Comparison of ENCODE assay signal across 28 cellular contexts in the genomic region with DNA sequence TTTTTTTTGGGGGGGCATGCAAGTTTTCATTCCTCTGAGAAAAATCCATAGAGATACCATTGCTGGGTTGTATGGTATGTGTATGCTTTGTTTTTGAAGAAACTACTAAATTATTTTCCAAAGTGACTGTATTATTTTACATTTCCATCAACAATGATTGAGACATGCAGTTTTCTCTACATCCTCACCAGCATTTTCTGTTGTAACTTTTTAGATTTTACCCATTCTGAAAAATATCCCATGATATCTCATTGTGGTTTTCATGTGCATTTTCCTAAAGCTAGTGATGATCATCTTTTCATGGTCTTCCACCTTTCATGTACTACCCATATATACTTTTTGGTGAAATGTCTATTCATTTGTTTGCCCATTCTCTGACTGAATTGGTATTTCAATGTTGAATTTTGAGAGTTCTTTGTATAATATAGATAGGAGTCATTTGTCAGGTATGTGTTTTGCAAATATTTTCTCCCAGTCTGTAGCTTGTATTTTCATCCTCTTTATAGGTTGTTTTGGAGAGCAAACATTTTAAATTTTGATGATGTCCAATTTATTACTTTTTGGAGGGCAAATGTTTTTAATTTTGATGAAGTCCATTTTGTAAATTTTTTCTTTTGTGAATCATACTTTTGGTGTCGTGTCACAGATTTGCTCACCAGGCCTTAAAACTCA.
"Had no signal": no experiment of that assay in that cellular context is flagged by ENCODE, and none has a peak within 500 bp of the region (broad histone marks: within the 10 kb centered on the region; RNA-seq: fewer than 3 reads in every experiment).

No MANE protein-coding gene starts in this region.

- H3K4me1 Mint-ChIP-seq: naive B cell; nephron progenitor cell; stimulated activated effector memory CD8-positive, alpha-beta T cell treated with anti-CD3 and anti-CD28 coated beads, Interleukin-12 subunit alpha, Interleukin-12 subunit beta, amount 100 ng/mL, for 72 hours had no signal

- H3K4me1 ChIP-seq: foreskin keratinocyte, vagina had no signal

- H3K27ac ChIP-seq: esophagus squamous epithelium, foreskin keratinocyte, ovary, psoas muscle, sigmoid colon, stomach, vagina had no signal

- H3K9me3 ChIP-seq: esophagus squamous epithelium, heart left ventricle, left lung, mucosa of descending colon, ovary, psoas muscle, sigmoid colon, stomach, thyroid gland, vagina had no signal

- H3K36me3 ChIP-seq: esophagus squamous epithelium, gastroesophageal sphincter, heart left ventricle, left lung, ovary, sigmoid colon, stomach, thyroid gland, vagina had no signal

- H3K27me3 Mint-ChIP-seq: effector memory CD8-positive, alpha-beta T cell; naive B cell had no signal

- H3K27ac Mint-ChIP-seq: effector memory CD8-positive, alpha-beta T cell; mesothelial cell of epicardium; naive B cell; nephron progenitor cell; stimulated activated effector memory CD8-positive, alpha-beta T cell treated with anti-CD3 and anti-CD28 coated beads, Interleukin-12 subunit alpha, Interleukin-12 subunit beta, amount 100 ng/mL, for 72 hours had no signal

- H3K4me3 Mint-ChIP-seq: effector memory CD8-positive, alpha-beta T cell; mesothelial cell of epicardium; naive B cell; nephron progenitor cell; stimulated activated effector memory CD8-positive, alpha-beta T cell treated with anti-CD3 and anti-CD28 coated beads, Interleukin-12 subunit alpha, Interleukin-12 subunit beta, amount 100 ng/mL, for 72 hours had no signal

- H3K4me3 ChIP-seq: esophagus squamous epithelium, gastroesophageal sphincter, heart left ventricle, left lung, mucosa of descending colon, ovary, psoas muscle, sigmoid colon, stomach, thyroid gland, vagina had no signal

- H3K27me3 ChIP-seq: esophagus squamous epithelium, foreskin keratinocyte, gastroesophageal sphincter, heart left ventricle, left lung, ovary, sigmoid colon, stomach, thyroid gland, vagina had no signal

- DNase-seq: cortex of kidney; effector memory CD8-positive, alpha-beta T cell; erythroblast; esophagus squamous epithelium; foreskin keratinocyte; heart left ventricle; hippocampal formation; left cardiac atrium; left lung; mesenchymal stem cell; mucosa of descending colon; naive B cell; nephron progenitor cell; nucleus accumbens; ovary; posterior cingulate gyrus; psoas muscle; right cardiac atrium; sigmoid colon; stimulated activated CD4-positive, alpha-beta T cell treated with anti-CD3 and anti-CD28 coated beads, Interleukin-2, amount 100 ng/mL, for 24 hours; stimulated activated CD4-positive, alpha-beta T cell treated with anti-CD3 and anti-CD28 coated beads, Interleukin-4, amount 100 ng/mL, for 24 hours; stimulated activated naive CD4-positive, alpha-beta T cell treated with Interleukin-2 at 50 U/mL for 16 hours; stomach; thyroid gland had no signal

- H3K36me3 Mint-ChIP-seq: naive B cell; stimulated activated effector memory CD8-positive, alpha-beta T cell treated with anti-CD3 and anti-CD28 coated beads, Interleukin-12 subunit alpha, Interleukin-12 subunit beta, amount 100 ng/mL, for 72 hours had no signal

- ATAC-seq: effector memory CD8-positive, alpha-beta T cell; foreskin keratinocyte; gastroesophageal sphincter; heart left ventricle; left cardiac atrium; left lung; mucosa of descending colon; psoas muscle; right cardiac atrium; stimulated activated effector memory CD8-positive, alpha-beta T cell treated with anti-CD3 and anti-CD28 coated beads, Interleukin-12 subunit alpha, Interleukin-12 subunit beta, amount 100 ng/mL, for 72 hours had no signal

- H3K9me3 Mint-ChIP-seq: effector memory CD8-positive, alpha-beta T cell; nephron progenitor cell; stimulated activated effector memory CD8-positive, alpha-beta T cell treated with anti-CD3 and anti-CD28 coated beads, Interleukin-12 subunit alpha, Interleukin-12 subunit beta, amount 100 ng/mL, for 72 hours had no signal
